10 cellular contexts compared by ENCODE assay signal in the genomic region with DNA sequence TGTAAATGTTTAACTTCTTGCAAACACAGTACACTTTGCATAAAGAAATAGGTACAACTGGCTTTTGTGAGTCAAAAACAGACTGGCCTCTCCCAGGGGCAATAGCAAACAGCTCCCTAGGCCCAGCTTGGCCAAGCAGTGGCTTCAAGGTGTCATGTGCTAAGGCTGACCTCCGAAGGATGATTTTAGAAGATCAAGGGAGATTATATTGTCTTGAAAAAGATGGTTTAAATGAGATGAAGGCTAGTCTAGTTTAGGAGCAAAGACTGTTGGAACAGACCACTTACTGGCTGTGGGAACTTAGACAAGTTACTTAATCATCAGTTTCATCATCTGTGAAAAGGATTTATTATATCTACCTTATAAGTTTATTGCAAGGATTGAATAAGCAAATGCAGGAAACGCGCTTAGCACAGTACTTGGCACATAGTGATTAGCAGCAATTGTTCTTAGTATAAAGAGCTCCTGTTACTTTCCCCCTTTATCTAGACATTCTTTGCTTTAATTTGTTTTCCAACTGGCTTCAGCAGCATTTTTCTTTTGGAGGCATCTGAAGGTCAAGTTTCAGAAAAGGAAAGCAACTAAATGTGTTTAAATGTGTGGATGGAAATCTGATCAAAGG. TPM values are rescaled to one million over a fixed set of nuclear protein-coding genes. Genes with fewer than 3 reads are reported as not detected.
DNase-seq lines count a peak whose midpoint lies in the region; ATAC-seq, FAIRE-seq and TF ChIP-seq lines count a peak whose summit lies in the region.
"Had no signal": no experiment of that assay in that cellular context is flagged by ENCODE, and none has a peak within 500 bp of the region (broad histone marks: within the 10 kb centered on the region; RNA-seq: fewer than 3 reads in every experiment).

No MANE protein-coding gene starts in this region.

- intact Hi-C loops in kidney (cut with DNase I) (no loop called here), CD14-positive monocyte (cut with micrococcal nuclease) (no loop called here)
- intact Hi-C loops in activated T-helper 1 cell treated with anti-CD3 and anti-CD28 coated beads, Interleukin-12 subunit alpha, Interleukin-12 subunit beta, Interleukin-2, Interleukin-4 antibody, amounts not matched to agents 30 ng/mL and 10 ng/mL and 1 ng/mL, durations not matched to agents 14 hours and 24 hours and 36 hours (cut with micrococcal nuclease) = no loop called here

- TF ChIP-seq CTCF in KMS-11 (conservative IDR thresholded peaks at IDR 0.05; ENCODE audit: low read depth, low read length) (no peak), keratinocyte (optimal IDR thresholded peaks at IDR 0.05 in 1 of 3, IDR thresholded peaks at IDR 0.05 in 1 of 3, conservative IDR thresholded peaks at IDR 0.05 in 1 of 3; ENCODE audit: extremely low read depth in 1 of 3, insufficient read depth in 2 of 3, low read length in 3 of 3) (peak in 1 of 3 experiments; percentile 5), kidney (IDR thresholded peaks at IDR 0.05; ENCODE audit: borderline replicate concordance, extremely low read depth, insufficient read depth) (no peak), CD14-positive monocyte (IDR thresholded peaks at IDR 0.05) (no peak)

- H3K79me2 ChIP-seq in KMS-11 (ENCODE audit: insufficient read depth, low read depth) (no peaks in the 10 kb centered on the region), keratinocyte (ENCODE audit: control insufficient read depth, insufficient read depth, low read length) (peaks cover 39% of the 10 kb centered on the region)

- peaks cover 0 to 3% (median 0%) of the 10 kb centered on the region in 7 donors for H3K9me3 Mint-ChIP-seq in CD14-positive monocyte
- H3K9me3 Mint-ChIP-seq in activated T-helper 1 cell treated with anti-CD3 and anti-CD28 coated beads, Interleukin-12 subunit alpha, Interleukin-12 subunit beta, Interleukin-2, Interleukin-4 antibody, amounts not matched to agents 30 ng/mL and 10 ng/mL and 1 ng/mL, durations not matched to agents 14 hours and 24 hours and 36 hours = no peaks in the 10 kb centered on the region
- H3K9me3 Mint-ChIP-seq: natural killer cell treated with Interleukin-12 subunit alpha and Interleukin-12 subunit beta and Interleukin-15 and Interleukin-18, amount 100 ng/mL, for 72 hours had no signal

- H3K27ac ChIP-seq in BLaER1 = no peak overlapping the region
- peak overlapping the region; percentile 87 for H3K27ac ChIP-seq in KMS-11
- peak overlapping the region; percentile 77 for H3K27ac ChIP-seq in keratinocyte (ENCODE audit: control insufficient read depth, insufficient read depth, low read length)
- no peak overlapping the region for H3K27ac ChIP-seq in kidney (ENCODE audit: low read depth in 2 of 2, low read length in 2 of 2)
- H3K27ac ChIP-seq: SK-N-MC had no signal

- H3K4me1 ChIP-seq in BLaER1 (peaks cover 64% of the 10 kb centered on the region), KMS-11 (ENCODE audit: low read depth, poor library complexity, severe bottlenecking) (peaks cover 71% of the 10 kb centered on the region), keratinocyte (ENCODE audit: control insufficient read depth, extremely low read depth, insufficient read depth, low read length) (peaks cover 54% of the 10 kb centered on the region), kidney (ENCODE audit: control insufficient read depth in 1 of 2, insufficient read depth in 1 of 2, low read depth in 1 of 2, low read length in 2 of 2) (peaks cover 0 to 7% of the 10 kb centered on the region in 2 donors)

- H3K9me1 ChIP-seq in keratinocyte (ENCODE audit: control insufficient read depth, extremely low read depth, insufficient read depth, low read length) = no peaks in the 10 kb centered on the region

- peaks cover 11% of the 10 kb centered on the region; the same call in 1 of the 2 replicates for H3K9me3 ChIP-seq in BLaER1
- H3K9me3 ChIP-seq in keratinocyte (ENCODE audit: control insufficient read depth, low read depth, low read length) = no peaks in the 10 kb centered on the region
- H3K9me3 ChIP-seq in kidney (ENCODE audit: control insufficient read depth in 1 of 2, low read length in 2 of 2) = no peaks in the 10 kb centered on the region

- peak; percentile 13 for FAIRE-seq in keratinocyte (lab: Jason Lieb, UNC)
- no peak for FAIRE-seq in kidney (lab: Jason Lieb, UNC)

- no peak overlapping the region for H3K4me3 ChIP-seq in BLaER1
- no peak overlapping the region for H3K4me3 ChIP-seq in KMS-11 (IDR thresholded peaks at IDR 0.05; ENCODE audit: insufficient read depth, low read depth, low read length)
- no peak overlapping the region for H3K4me3 ChIP-seq in keratinocyte (ENCODE audit: control insufficient read depth in 2 of 3, extremely low read depth in 1 of 3, insufficient read depth in 2 of 3, low read depth in 1 of 3, low read length in 3 of 3)
- H3K4me3 ChIP-seq in kidney (ENCODE audit: low read length in 2 of 2) = no peak overlapping the region
- H3K4me3 ChIP-seq: SK-N-MC had no signal

- H3K27me3 Mint-ChIP-seq in CD14-positive monocyte (ENCODE audit: low read depth in 3 of 3) = no peaks in the 10 kb centered on the region
- no peaks in the 10 kb centered on the region for H3K27me3 Mint-ChIP-seq in activated T-helper 1 cell treated with anti-CD3 and anti-CD28 coated beads, Interleukin-12 subunit alpha, Interleukin-12 subunit beta, Interleukin-2, Interleukin-4 antibody, amounts not matched to agents 30 ng/mL and 10 ng/mL and 1 ng/mL, durations not matched to agents 14 hours and 24 hours and 36 hours (ENCODE audit: insufficient read depth)

- H2AFZ ChIP-seq in KMS-11 (ENCODE audit: low read depth) (peak overlapping the region; percentile 73; the same call in 1 of the 2 replicates), keratinocyte (ENCODE audit: control insufficient read depth, low read length) (no peak overlapping the region)

- H3K9ac ChIP-seq in BLaER1 = no peak overlapping the region
- H3K9ac ChIP-seq in KMS-11 = peak overlapping the region; percentile 50; the same call in 1 of the 2 replicates
- no peak overlapping the region for H3K9ac ChIP-seq in keratinocyte (ENCODE audit: control insufficient read depth, extremely low read depth, insufficient read depth, low read length)
- H3K9ac ChIP-seq in kidney (ENCODE audit: low read length in 2 of 2) = no peak overlapping the region

- no peak overlapping the region for H3K4me3 Mint-ChIP-seq in CD14-positive monocyte
- H3K4me3 Mint-ChIP-seq in activated T-helper 1 cell treated with anti-CD3 and anti-CD28 coated beads, Interleukin-12 subunit alpha, Interleukin-12 subunit beta, Interleukin-2, Interleukin-4 antibody, amounts not matched to agents 30 ng/mL and 10 ng/mL and 1 ng/mL, durations not matched to agents 14 hours and 24 hours and 36 hours = no peak overlapping the region
- H3K4me3 Mint-ChIP-seq: natural killer cell treated with Interleukin-12 subunit alpha and Interleukin-12 subunit beta and Interleukin-15 and Interleukin-18, amount 100 ng/mL, for 72 hours had no signal

- H3K27me3 ChIP-seq in BLaER1 (no peaks in the 10 kb centered on the region), KMS-11 (ENCODE audit: insufficient read depth, low read depth) (no peaks in the 10 kb centered on the region), keratinocyte (ENCODE audit: control insufficient read depth, extremely low read depth, insufficient read depth, low read length) (no peaks in the 10 kb centered on the region)

- DNase-seq in keratinocyte (ENCODE audit: low read depth, low spot score) (no peak), kidney (no peak), CD14-positive monocyte (ENCODE audit: low spot score) (no peak)
- no peak for DNase-seq in activated T-helper 1 cell treated with anti-CD3 and anti-CD28 coated beads, Interleukin-12 subunit alpha, Interleukin-12 subunit beta, Interleukin-2, Interleukin-4 antibody, amounts not matched to agents 30 ng/mL and 10 ng/mL and 1 ng/mL, durations not matched to agents 14 hours and 24 hours and 36 hours (ENCODE audit: low spot score)
- no peak for DNase-seq in activated CD4-positive, alpha-beta T cell treated with anti-CD3 and anti-CD28 coated beads for 48 hours

- dilution Hi-C loops in keratinocyte (cut with MboI; ENCODE audit: extremely low pct_ligation_motif_present, low sequenced_read_pairs) = no loop called here

- peak; percentile 61 for ATAC-seq in GM21786 (IDR thresholded peaks at IDR 0.05; ENCODE audit: unreplicated experiment)
- ATAC-seq: natural killer cell treated with Interleukin-12 subunit alpha and Interleukin-12 subunit beta and Interleukin-15 and Interleukin-18, amount 100 ng/mL, for 72 hours had no signal

- H4K20me1 ChIP-seq in BLaER1 = no peaks in the 10 kb centered on the region
- no peaks in the 10 kb centered on the region for H4K20me1 ChIP-seq in KMS-11 (ENCODE audit: insufficient read depth)
- H4K20me1 ChIP-seq in keratinocyte (ENCODE audit: control insufficient read depth, extremely low read depth, insufficient read depth, low read length) = no peaks in the 10 kb centered on the region

- no peaks in the 10 kb centered on the region for H3K4me1 Mint-ChIP-seq in CD14-positive monocyte
- H3K4me1 Mint-ChIP-seq in activated T-helper 1 cell treated with anti-CD3 and anti-CD28 coated beads, Interleukin-12 subunit alpha, Interleukin-12 subunit beta, Interleukin-2, Interleukin-4 antibody, amounts not matched to agents 30 ng/mL and 10 ng/mL and 1 ng/mL, durations not matched to agents 14 hours and 24 hours and 36 hours (ENCODE audit: low read depth) = peaks cover 29% of the 10 kb centered on the region

- H3K4me2 ChIP-seq in BLaER1 = peak overlapping the region; percentile 65; the same call in 1 of the 2 replicates
- H3K4me2 ChIP-seq in KMS-11 = peak overlapping the region; percentile 74
- H3K4me2 ChIP-seq in keratinocyte (ENCODE audit: control insufficient read depth, extremely low read depth, insufficient read depth, low read depth, low read length) = peak overlapping the region; percentile 71

- no peaks in the 10 kb centered on the region for H3K36me3 ChIP-seq in BLaER1
- H3K36me3 ChIP-seq in KMS-11 (ENCODE audit: insufficient read depth) = no peaks in the 10 kb centered on the region
- peaks cover 18 to 48% of the 10 kb centered on the region in 2 experiments for H3K36me3 ChIP-seq in keratinocyte (ENCODE audit: control insufficient read depth in 2 of 2, extremely low read depth in 1 of 2, insufficient read depth in 2 of 2, low read length in 2 of 2)
- H3K36me3 ChIP-seq in kidney (ENCODE audit: control insufficient read depth in 1 of 2, insufficient read depth in 2 of 2, low read length in 2 of 2) = no peaks in the 10 kb centered on the region

- H3K36me3 Mint-ChIP-seq in CD14-positive monocyte = no peaks in the 10 kb centered on the region
- H3K36me3 Mint-ChIP-seq in activated T-helper 1 cell treated with anti-CD3 and anti-CD28 coated beads, Interleukin-12 subunit alpha, Interleukin-12 subunit beta, Interleukin-2, Interleukin-4 antibody, amounts not matched to agents 30 ng/mL and 10 ng/mL and 1 ng/mL, durations not matched to agents 14 hours and 24 hours and 36 hours (ENCODE audit: low read depth) = peaks cover 15% of the 10 kb centered on the region
- H3K36me3 Mint-ChIP-seq: natural killer cell treated with Interleukin-12 subunit alpha and Interleukin-12 subunit beta and Interleukin-15 and Interleukin-18, amount 100 ng/mL, for 72 hours had no signal

- H3K27ac Mint-ChIP-seq in CD14-positive monocyte = no peak overlapping the region
- no peak overlapping the region for H3K27ac Mint-ChIP-seq in activated T-helper 1 cell treated with anti-CD3 and anti-CD28 coated beads, Interleukin-12 subunit alpha, Interleukin-12 subunit beta, Interleukin-2, Interleukin-4 antibody, amounts not matched to agents 30 ng/mL and 10 ng/mL and 1 ng/mL, durations not matched to agents 14 hours and 24 hours and 36 hours
- H3K27ac Mint-ChIP-seq: natural killer cell treated with Interleukin-12 subunit alpha and Interleukin-12 subunit beta and Interleukin-15 and Interleukin-18, amount 100 ng/mL, for 72 hours had no signal

RNA-seq across cellular contexts. Expression of gene ANXA3, which starts 17.2 kb away (rescaled TPM):
- 380 to 463 TPM (median 425 TPM) in 3 replicates for polyA plus RNA-seq in keratinocyte
- polyA plus RNA-seq in keratinocyte (2011; ENCODE audit: low read depth) = 679 TPM
- polyA plus RNA-seq in keratinocyte (2011; cell fraction: cytosol; rRNA removed) = 369 and 514 TPM in 2 replicates
- 557 and 580 TPM in 2 replicates for polyA plus RNA-seq in keratinocyte (2011; cell fraction: nucleus; rRNA removed)
- 338 and 353 TPM in 2 replicates for polyA plus RNA-seq in keratinocyte (2012; ENCODE audit: low replicate concordance)
- 216 to 447 TPM (median 401 TPM) in 3 replicates for polyA minus RNA-seq in keratinocyte
- polyA minus RNA-seq in keratinocyte (2011; cell fraction: cytosol; rRNA and poly(A)+ RNA removed) = 357 TPM
- 169 and 263 TPM in 2 replicates for polyA minus RNA-seq in keratinocyte (2011; cell fraction: nucleus; rRNA and poly(A)+ RNA removed)
- total RNA-seq in kidney = 79.9 TPM
- polyA plus RNA-seq in kidney (ENCODE audit: insufficient read depth, low read depth, low replicate concordance) = 33.7 TPM
- under 1 TPM; 0.55 to 0.64 TPM for polyA plus RNA-seq in CD14-positive monocyte
- total RNA-seq in activated T-helper 1 cell treated with anti-CD3 and anti-CD28 coated beads, Interleukin-12 subunit alpha, Interleukin-12 subunit beta, Interleukin-2, Interleukin-4 antibody, amounts not matched to agents 30 ng/mL and 10 ng/mL and 1 ng/mL, durations not matched to agents 14 hours and 24 hours and 36 hours = 8.1 and 9.2 TPM in 2 replicates

Comparison
In these comparisons a context has a peak if more than half of its experiments do, and no peak if none do; other contexts are left out.
1. H3K27ac ChIP-seq: peak in KMS-11 (single experiment) and keratinocyte (single experiment); none in BLaER1 (single experiment) and kidney (0 of 2).
2. RNA of gene ANXA3, which starts 17.2 kb away (polyA plus RNA-seq): 338 to 679 TPM in keratinocyte and 33.7 TPM in kidney (single experiment); 0.55 to 0.64 TPM in CD14-positive monocyte; every median in the first group is over 10 times any median in the second.
3. Peak in every context shown above with its lines, with median percentiles within 50 percentile points of each other: H3K4me2 ChIP-seq.